Comparison of ENCODE assay signal across 28 cellular contexts in the genomic region with DNA sequence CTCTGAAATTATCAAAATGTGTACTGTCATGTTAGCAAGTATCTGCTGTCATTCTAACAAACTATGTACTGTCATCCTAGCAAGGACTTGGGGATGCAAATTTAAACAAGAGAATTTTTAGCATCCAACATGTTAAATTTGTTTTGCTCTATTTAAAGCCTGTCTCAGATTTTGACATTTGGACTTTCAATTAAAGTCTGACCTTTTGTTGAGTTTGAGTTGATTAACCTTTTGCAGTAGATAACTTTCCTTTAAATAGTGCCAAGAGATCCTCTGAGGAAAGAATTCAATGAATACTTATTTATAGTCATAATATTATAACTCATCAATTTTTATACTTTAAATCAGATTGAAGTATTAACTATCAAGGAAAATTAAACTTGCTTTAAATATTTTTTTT.
"Had no signal": no experiment of that assay in that cellular context is flagged by ENCODE, and none has a peak within 500 bp of the region (broad histone marks: within the 10 kb centered on the region; RNA-seq: fewer than 3 reads in every experiment).

No MANE protein-coding gene starts in this region.

- DNase-seq: colonic mucosa; cortex of kidney; dermis blood vessel endothelial cell; dorsolateral prefrontal cortex; effector CD4-positive, alpha-beta T cell; effector CD8-positive, alpha-beta T cell; effector memory CD4-positive, alpha-beta T cell; effector memory CD8-positive, alpha-beta T cell; endodermal cell; erythroblast; esophagus squamous epithelium; foreskin fibroblast; foreskin keratinocyte; foreskin melanocyte; gastrocnemius medialis; glutamatergic neuron; head of caudate nucleus; heart left ventricle; heart right ventricle had no signal

- ATAC-seq: effector memory CD8-positive, alpha-beta T cell; esophagus mucosa; foreskin keratinocyte; gastrocnemius medialis; gastroesophageal sphincter; heart left ventricle; heart right ventricle had no signal

- H3K36me3 ChIP-seq: colonic mucosa, esophagus muscularis mucosa, esophagus squamous epithelium, gastrocnemius medialis, gastroesophageal sphincter, heart left ventricle, heart right ventricle had no signal

- FAIRE-seq: colon, endometrium, endothelial cell of umbilical vein, frontal cortex had no signal

- H3K4me1 ChIP-seq: colonic mucosa, esophagus muscularis mucosa, esophagus squamous epithelium, foreskin keratinocyte, gastrocnemius medialis, gastroesophageal sphincter, heart left ventricle, heart right ventricle had no signal

- H3K4me3 ChIP-seq: colonic mucosa, coronary artery, dorsolateral prefrontal cortex, esophagus muscularis mucosa, esophagus squamous epithelium, gastrocnemius medialis, gastroesophageal sphincter, heart left ventricle, heart right ventricle had no signal

- H3K27ac ChIP-seq: colonic mucosa, coronary artery, dorsolateral prefrontal cortex, epithelial cell of prostate, esophagus muscularis mucosa, esophagus squamous epithelium, foreskin keratinocyte, gastrocnemius medialis, gastroesophageal sphincter, heart left ventricle, heart right ventricle had no signal

- H3K9me3 ChIP-seq: colonic mucosa, esophagus muscularis mucosa, esophagus squamous epithelium, gastrocnemius medialis, gastroesophageal sphincter, heart left ventricle had no signal

- H3K27me3 ChIP-seq: colonic mucosa, dorsolateral prefrontal cortex, esophagus muscularis mucosa, esophagus squamous epithelium, gastrocnemius medialis, gastroesophageal sphincter, heart left ventricle, heart right ventricle had no signal
